ENCODE assay signal across 11 cellular contexts in genomic region chr17:72863511-72864175, GRCh38.
DNase-seq lines count a peak whose midpoint lies in the region; ATAC-seq and TF ChIP-seq lines count a peak whose summit lies in the region.
"Had no signal": no experiment of that assay in that cellular context is flagged by ENCODE, and none has a peak within 500 bp of the region (broad histone marks: within the 10 kb centered on the region; RNA-seq: fewer than 3 reads in every experiment).

No MANE protein-coding gene starts in this region.

- no peak overlapping the region for H3K4me3 ChIP-seq in osteoblast (ENCODE audit: insufficient read depth, low read length)
- H3K4me3 ChIP-seq: upper lobe of left lung had no signal

- H3K36me3 ChIP-seq in osteoblast (ENCODE audit: insufficient read depth, low read length): no peaks in the 10 kb centered on the region
- H3K36me3 ChIP-seq: upper lobe of left lung had no signal

- no peaks in the 10 kb centered on the region for H3K27me3 ChIP-seq in osteoblast (ENCODE audit: insufficient read depth, low read length)
- H3K27me3 ChIP-seq: upper lobe of left lung had no signal

- peak; percentile 32 to 73 for ATAC-seq in activated CD4-positive, CD25-positive, alpha-beta regulatory T cell treated with anti-CD3 and anti-CD28 coated beads, Interleukin-2, amount 50 U/mL, for 24 hours
- ATAC-seq in GM19351 (IDR thresholded peaks at IDR 0.05; ENCODE audit: unreplicated experiment) (peak; percentile 71), HG03196 (IDR thresholded peaks at IDR 0.05; ENCODE audit: unreplicated experiment) (peak; percentile 55)

- H2AFZ ChIP-seq in osteoblast (ENCODE audit: low read length): no peak overlapping the region

- no peak overlapping the region for H3K4me2 ChIP-seq in osteoblast (ENCODE audit: insufficient read depth, low read length)

- DNase-seq in activated CD4-positive, CD25-positive, alpha-beta regulatory T cell treated with anti-CD3 and anti-CD28 coated beads, Interleukin-2, amount 50 U/mL, for 72 hours: no peak
- peak; percentile 30 for DNase-seq in osteoblast (ENCODE audit: insufficient read length, low spot score, missing footprints)
- no peak for DNase-seq in NCI-H1436 treated with DMSO at 0.1 percent for 48 hours (lab: John Stamatoyannopoulos, UW)
- no peak for DNase-seq in DMS53 treated with DMSO at 0.1 percent for 48 hours (lab: John Stamatoyannopoulos, UW; ENCODE audit: unreplicated experiment)
- DNase-seq in NCI-H2081 (lab: John Stamatoyannopoulos, UW): no peak
- DNase-seq: mesendoderm, small intestine, upper lobe of left lung had no signal

- no peaks in the 10 kb centered on the region for H3K9me3 ChIP-seq in osteoblast (ENCODE audit: low read depth, low read length)
- H3K9me3 ChIP-seq: upper lobe of left lung had no signal

- no peak overlapping the region for H3K27ac ChIP-seq in osteoblast (ENCODE audit: low read depth, low read length)
- H3K27ac ChIP-seq: upper lobe of left lung had no signal

- no peak for TF ChIP-seq CTCF in osteoblast (IDR thresholded peaks at IDR 0.05; ENCODE audit: extremely low read depth, low read depth, low read length)

- peaks cover 10% of the 10 kb centered on the region for H4K20me1 ChIP-seq in osteoblast (ENCODE audit: insufficient read depth, low read length)

- H3K4me1 ChIP-seq in osteoblast (ENCODE audit: insufficient read depth, low read length): no peaks in the 10 kb centered on the region
- H3K4me1 ChIP-seq: upper lobe of left lung had no signal

- no peaks in the 10 kb centered on the region for H3K79me2 ChIP-seq in osteoblast (ENCODE audit: insufficient read depth, low read length)
